8 cellular contexts compared by ENCODE assay signal in the genomic region with DNA sequence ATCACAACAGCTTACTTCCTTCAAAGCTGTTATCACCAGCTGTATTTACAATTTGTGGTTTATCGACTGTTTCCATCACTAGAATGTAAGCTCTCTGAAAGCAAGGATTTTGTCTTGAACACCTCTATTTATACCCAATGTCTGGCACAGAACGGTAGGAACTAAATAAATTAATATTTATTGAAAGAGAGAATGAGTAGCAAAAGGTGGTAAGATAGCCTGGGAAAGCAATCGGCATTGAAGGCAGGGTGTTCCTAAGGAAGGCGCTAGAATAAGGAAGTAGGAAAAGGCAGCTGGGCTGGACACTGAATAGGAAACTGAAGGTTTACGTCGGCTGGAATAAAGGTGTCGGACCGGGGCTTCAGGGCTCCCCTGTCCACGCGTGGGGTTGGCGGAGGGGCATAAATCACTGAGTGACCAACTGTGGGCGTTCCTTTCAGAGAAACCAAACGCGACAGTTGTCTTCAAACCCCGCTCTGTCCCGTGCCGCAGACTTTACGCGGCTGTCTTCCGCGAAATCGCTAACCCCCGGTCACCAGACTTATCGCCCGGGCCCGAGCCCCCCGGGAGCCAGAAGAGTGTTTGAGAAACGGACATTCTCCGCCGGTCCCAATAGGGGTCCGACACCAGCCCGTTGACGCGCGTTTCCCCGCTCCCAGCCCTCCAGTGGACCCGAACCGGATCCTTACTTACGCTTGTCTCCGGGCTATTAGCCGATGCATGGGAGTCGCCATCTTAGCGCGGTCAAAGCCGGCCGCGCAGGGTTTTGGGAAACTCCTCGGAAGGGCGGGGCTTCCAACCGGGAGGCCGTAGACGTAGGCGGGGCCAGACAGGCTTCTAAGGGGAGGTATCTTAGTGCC. TPM values are rescaled to one million over a fixed set of nuclear protein-coding genes. Genes with fewer than 3 reads are reported as not detected.
DNase-seq lines count a peak whose midpoint lies in the region; ATAC-seq, FAIRE-seq and TF ChIP-seq lines count a peak whose summit lies in the region.

A gene (minus strand): TSS at position 746 of the 860 bp plus-strand sequence. CDS start 12 bp downstream, at position 734.

- H3K4me3 ChIP-seq in cardiac muscle cell, result peak within 1 kb of the TSS; percentile 79
- peak within 1 kb of the TSS; percentile 98 for H3K4me3 ChIP-seq in parathyroid adenoma (ENCODE audit: low read depth, low read length)
- peak within 1 kb of the TSS; percentile 93 to 96 for H3K4me3 ChIP-seq in tibial artery

- H3K79me2 ChIP-seq in parathyroid adenoma, result peaks cover 16% of the 10 kb centered on the region

- H2AFZ ChIP-seq in parathyroid adenoma, result peak within 1 kb of the TSS; percentile 100

- ATAC-seq in HG02798 (IDR thresholded peaks at IDR 0.05; ENCODE audit: poor library complexity, unreplicated experiment), result peak; percentile 98
- peak; percentile 97 for ATAC-seq in activated naive CD8-positive, alpha-beta T cell treated with anti-CD3 and anti-CD28 coated beads, Interleukin-2, amount 50 U/mL, for 24 hours

- H3K27me3 ChIP-seq in cardiac muscle cell, result no peaks in the 10 kb centered on the region
- no peaks in the 10 kb centered on the region for H3K27me3 ChIP-seq in parathyroid adenoma (ENCODE audit: control insufficient read depth, insufficient read depth, low read length)
- no peaks in the 10 kb centered on the region for H3K27me3 ChIP-seq in tibial artery

- no peaks in the 10 kb centered on the region for H3K9me3 Mint-ChIP-seq in activated naive CD8-positive, alpha-beta T cell treated with anti-CD3 and anti-CD28 coated beads, Interleukin-2, amount 50 U/mL, for 24 hours

- peak within 1 kb of the TSS; percentile 91 for H3K27ac Mint-ChIP-seq in activated naive CD8-positive, alpha-beta T cell treated with anti-CD3 and anti-CD28 coated beads, Interleukin-2, amount 50 U/mL, for 24 hours

- DNase-seq in GM12891 (ENCODE audit: insufficient read length, low spot score), result peak; percentile 78
- DNase-seq in NCI-H1436 (lab: John Stamatoyannopoulos, UW), result peak; percentile 95
- DNase-seq in SW480 (ENCODE audit: low spot score), result peak; percentile 88
- DNase-seq in activated naive CD8-positive, alpha-beta T cell treated with anti-CD3 and anti-CD28 coated beads, Interleukin-2, amount 50 U/mL, for 24 hours, result peak; percentile 94
- peak; percentile 95 to 99 for DNase-seq in cardiac muscle cell (ENCODE audit: low read depth in 1 of 2, low spot score in 1 of 2)
- peak; percentile 93 to 96 for DNase-seq in tibial artery

- H3K27ac ChIP-seq in cardiac muscle cell, result peak within 1 kb of the TSS; percentile 92
- peak within 1 kb of the TSS; percentile 94 for H3K27ac ChIP-seq in parathyroid adenoma
- H3K27ac ChIP-seq in tibial artery, result peak within 1 kb of the TSS; percentile 97 to 99

- no peaks in the 10 kb centered on the region for H3K27me3 Mint-ChIP-seq in activated naive CD8-positive, alpha-beta T cell treated with anti-CD3 and anti-CD28 coated beads, Interleukin-2, amount 50 U/mL, for 24 hours

- H3K4me1 ChIP-seq in cardiac muscle cell (ENCODE audit: low read depth) (no peaks in the 10 kb centered on the region), parathyroid adenoma (peaks cover 2% of the 10 kb centered on the region), tibial artery (peaks cover 0 to 42% (median 11%) of the 10 kb centered on the region in 4 donors)

- H3K36me3 ChIP-seq in cardiac muscle cell, result no peaks in the 10 kb centered on the region
- no peaks in the 10 kb centered on the region for H3K36me3 ChIP-seq in parathyroid adenoma (ENCODE audit: control insufficient read depth, insufficient read depth, low read length)
- H3K36me3 ChIP-seq in tibial artery, result peaks cover 0 to 5% (median 0%) of the 10 kb centered on the region in 3 donors

- H3K36me3 Mint-ChIP-seq in activated naive CD8-positive, alpha-beta T cell treated with anti-CD3 and anti-CD28 coated beads, Interleukin-2, amount 50 U/mL, for 24 hours (ENCODE audit: low read depth), result peaks cover 16% of the 10 kb centered on the region

- peaks cover 22% of the 10 kb centered on the region for H3K4me1 Mint-ChIP-seq in activated naive CD8-positive, alpha-beta T cell treated with anti-CD3 and anti-CD28 coated beads, Interleukin-2, amount 50 U/mL, for 24 hours

- FAIRE-seq in GM12891 (lab: Jason Lieb, UNC), result peak; percentile 80

- peak within 1 kb of the TSS; percentile 93 for H3K4me3 Mint-ChIP-seq in activated naive CD8-positive, alpha-beta T cell treated with anti-CD3 and anti-CD28 coated beads, Interleukin-2, amount 50 U/mL, for 24 hours

- H3K9me3 ChIP-seq in cardiac muscle cell (ENCODE audit: low read depth), result no peaks in the 10 kb centered on the region
- H3K9me3 ChIP-seq in parathyroid adenoma (ENCODE audit: control insufficient read depth, low read length), result no peaks in the 10 kb centered on the region
- no peaks in the 10 kb centered on the region for H3K9me3 ChIP-seq in tibial artery

- TF ChIP-seq CTCF in cardiac muscle cell (IDR thresholded peaks at IDR 0.05; ENCODE audit: low read depth, low read length) (no peak), parathyroid adenoma (IDR thresholded peaks at IDR 0.05) (no peak), tibial artery (IDR thresholded peaks at IDR 0.05) (no peak)

- H3K4me2 ChIP-seq in parathyroid adenoma (ENCODE audit: low read length), result peak within 1 kb of the TSS; percentile 57

- intact Hi-C loops in tibial artery (cut with DNase I; ENCODE audit: low total_unique reads), result loop anchor here (10.0 kb wide), 1 partner anchor 61 kb away; a partner anchor contains a TSS

- peak within 1 kb of the TSS; percentile 74 for H3K9ac ChIP-seq in parathyroid adenoma

- peak; percentile 94 for TF ChIP-seq POLR2A in GM12891 (IDR thresholded peaks at IDR 0.05; ENCODE audit: low read depth, low read length)

TF ChIP-seq in GM12891, 5 proteins besides CTCF, POLR2A, EP300 and RAD21:
- no peak for TF ChIP-seq PAX5 (IDR thresholded peaks at IDR 0.05; ENCODE audit: insufficient read depth, low read length, severe bottlenecking)
- peak; percentile 49 for TF ChIP-seq SPI1 (IDR thresholded peaks at IDR 0.05; ENCODE audit: low read depth, low read length)
- peak; percentile 78 for TF ChIP-seq POU2F2 (IDR thresholded peaks at IDR 0.05; ENCODE audit: low read depth, low read length)
- peak; percentile 53 for TF ChIP-seq POLR2AphosphoS5 (IDR thresholded peaks at IDR 0.05; ENCODE audit: low read depth, low read length)
- peak; percentile 87 for TF ChIP-seq TAF1 (IDR thresholded peaks at IDR 0.05; ENCODE audit: low read depth, low read length)

RNA-seq across cellular contexts. Expression of the gene that starts here (rescaled TPM):
- polyA plus RNA-seq in GM12891 (2012; ENCODE audit: low read depth, missing spikeins), result 44.3 TPM
- total RNA-seq in cardiac muscle cell, result 7.8 and 14.8 TPM in 2 replicates
- 34.8 and 37.9 TPM in 2 replicates for polyA plus RNA-seq in cardiac muscle cell

Comparison
In these comparisons a context has a peak if more than half of its experiments do, and no peak if none do; other contexts are left out.
1. Peak in every context shown above with its lines: DNase-seq, ATAC-seq, H3K4me3 ChIP-seq and H3K27ac ChIP-seq.